In genomic region chr7:154304231-154304630, GRCh38 we compare ENCODE assay signal across 13 cellular contexts.
"Had no signal": no experiment of that assay in that cellular context is flagged by ENCODE, and none has a peak within 500 bp of the region (broad histone marks: within the 10 kb centered on the region; RNA-seq: fewer than 3 reads in every experiment).

No MANE protein-coding gene starts in this region.

- H3K4me3 ChIP-seq: left ventricle myocardium inferior, upper lobe of left lung had no signal

- H3K4me1 Mint-ChIP-seq: activated CD4-positive, alpha-beta T cell treated with anti-CD3 and anti-CD28 coated beads, Interleukin-2, amount 10 ng/mL, durations not matched to agents 7 days and 5 days; activated naive CD4-positive, alpha-beta T cell treated with anti-CD3 and anti-CD28 coated beads, Interleukin-2, amount 10 ng/mL, durations not matched to agents 7 days and 5 days; memory B cell; natural killer cell; T-helper 17 cell had no signal

- H3K27ac Mint-ChIP-seq: activated CD4-positive, alpha-beta T cell treated with anti-CD3 and anti-CD28 coated beads, Interleukin-2, amount 10 ng/mL, durations not matched to agents 7 days and 5 days; activated naive CD4-positive, alpha-beta T cell treated with anti-CD3 and anti-CD28 coated beads, Interleukin-2, amount 10 ng/mL, durations not matched to agents 7 days and 5 days; memory B cell; natural killer cell; T-helper 17 cell had no signal

- H3K9me3 ChIP-seq: left ventricle myocardium inferior, upper lobe of left lung had no signal

- H3K27ac ChIP-seq: left ventricle myocardium inferior, upper lobe of left lung had no signal

- ATAC-seq: esophagus mucosa, natural killer cell, T-helper 17 cell had no signal

- H3K4me3 Mint-ChIP-seq: activated CD4-positive, alpha-beta T cell treated with anti-CD3 and anti-CD28 coated beads, Interleukin-2, amount 10 ng/mL, durations not matched to agents 7 days and 5 days; activated naive CD4-positive, alpha-beta T cell treated with anti-CD3 and anti-CD28 coated beads, Interleukin-2, amount 10 ng/mL, durations not matched to agents 7 days and 5 days; memory B cell; natural killer cell; T-helper 17 cell had no signal

- H3K36me3 ChIP-seq: left ventricle myocardium inferior, upper lobe of left lung had no signal

- H3K27me3 Mint-ChIP-seq: activated CD4-positive, alpha-beta T cell treated with anti-CD3 and anti-CD28 coated beads, Interleukin-2, amount 10 ng/mL, durations not matched to agents 7 days and 5 days; memory B cell had no signal

- DNase-seq: activated CD4-positive, alpha-beta T cell treated with anti-CD3 and anti-CD28 coated beads, Interleukin-2, amount 10 ng/mL, durations not matched to agents 7 days and 5 days; activated CD4-positive, CD25-positive, alpha-beta regulatory T cell; activated CD8-positive, alpha-beta memory T cell treated with anti-CD3 and anti-CD28 coated beads for 24 hours; activated naive CD4-positive, alpha-beta T cell treated with anti-CD3 and anti-CD28 coated beads, Interleukin-2, amount 10 ng/mL, durations not matched to agents 7 days and 5 days; central memory CD4-positive, alpha-beta T cell; left ventricle myocardium inferior; natural killer cell; stimulated activated CD4-positive, alpha-beta T cell treated with anti-CD3 and anti-CD28 coated beads, Interleukin-2, amount 100 ng/mL, for 48 hours; stimulated activated naive CD4-positive, alpha-beta T cell treated with Interleukin-2 at 50 U/mL for 16 hours; T-helper 17 cell had no signal

- H3K36me3 Mint-ChIP-seq: activated naive CD4-positive, alpha-beta T cell treated with anti-CD3 and anti-CD28 coated beads, Interleukin-2, amount 10 ng/mL, durations not matched to agents 7 days and 5 days; memory B cell; natural killer cell had no signal

- H3K4me1 ChIP-seq: left ventricle myocardium inferior had no signal
